Comparison of ENCODE assay signal across 8 cellular contexts in the genomic region with DNA sequence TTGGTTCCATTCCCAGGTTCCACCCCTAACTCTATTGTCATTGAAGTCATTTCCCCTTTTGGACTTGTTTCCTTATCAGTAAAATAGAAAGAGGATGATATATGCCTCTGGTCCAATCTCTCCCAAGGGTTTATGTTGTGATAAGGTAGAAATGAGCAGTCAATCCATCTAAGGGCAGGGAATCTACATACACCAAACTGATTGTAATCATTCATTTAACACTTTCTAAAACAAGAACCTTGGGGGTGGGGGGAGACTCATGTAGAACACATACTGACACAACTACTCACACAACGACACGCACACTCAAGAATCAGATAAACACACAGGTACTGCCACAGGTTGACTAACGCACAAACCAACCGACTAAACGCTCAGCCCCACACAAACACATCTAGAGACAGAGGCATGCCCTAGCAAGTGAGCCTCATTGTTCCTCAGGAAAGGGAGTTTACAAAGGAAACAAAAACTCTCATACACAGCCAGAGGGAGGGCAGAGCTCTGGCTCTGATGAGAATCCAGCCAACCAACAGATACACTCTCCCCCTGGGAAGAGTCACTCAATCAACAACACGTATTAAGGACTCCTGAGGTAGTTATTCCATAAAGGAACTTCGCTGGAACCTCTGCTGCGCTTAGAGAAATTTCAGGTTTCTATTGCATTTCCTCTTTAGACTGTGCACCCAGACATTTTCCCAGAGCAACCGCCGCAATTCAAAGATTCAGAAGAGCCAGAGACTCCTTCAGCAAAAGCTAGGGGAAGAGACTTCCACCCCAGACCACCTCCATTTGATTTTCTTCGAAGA. TPM values are rescaled to one million over a fixed set of nuclear protein-coding genes. Genes with fewer than 3 reads are reported as not detected.
DNase-seq lines count a peak whose midpoint lies in the region; ATAC-seq and TF ChIP-seq lines count a peak whose summit lies in the region.

No MANE protein-coding gene starts in this region.

- H3K79me2 ChIP-seq in SK-N-SH (ENCODE audit: insufficient read depth) = no peaks in the 10 kb centered on the region

- H3K4me1 ChIP-seq in SK-N-SH (ENCODE audit: control insufficient read depth in 1 of 2, insufficient read depth in 2 of 2, low read depth in 1 of 2, low read length in 1 of 2) (peaks cover 0 to 2% of the 10 kb centered on the region in 2 experiments; a peak in 1 of 4 replicates), lower lobe of right lung (peaks cover 49% of the 10 kb centered on the region), urinary bladder (ENCODE audit: insufficient read depth) (no peaks in the 10 kb centered on the region)

- H3K9me3 ChIP-seq in SK-N-SH (no peaks in the 10 kb centered on the region), lower lobe of right lung (no peaks in the 10 kb centered on the region)

- peaks cover 5% of the 10 kb centered on the region for H3F3A ChIP-seq in SK-N-SH (replicated peaks; ENCODE audit: insufficient read depth)

- H3K27me3 ChIP-seq in SK-N-SH (ENCODE audit: insufficient read depth) (no peaks in the 10 kb centered on the region), lower lobe of right lung (ENCODE audit: low read depth) (no peaks in the 10 kb centered on the region)

- H3K4me3 ChIP-seq in SK-N-SH (ENCODE audit: low read depth in 2 of 2, low read length in 1 of 2) (peak overlapping the region; percentile 44 to 61; a peak in 3 of 4 replicates), lower lobe of right lung (peak overlapping the region; percentile 91), urinary bladder (ENCODE audit: low read depth, low read length) (peak overlapping the region; percentile 39)

- no peaks in the 10 kb centered on the region for H4K20me1 ChIP-seq in SK-N-SH (ENCODE audit: insufficient read depth)

- TF ChIP-seq EP300 in SK-N-SH (IDR thresholded peaks at IDR 0.05; ENCODE audit: borderline replicate concordance in 1 of 2, low read depth in 1 of 2, low read length in 1 of 2) = no peak

- POLR2A ChIA-PET in SK-N-SH (lab: Yijun Ruan, JAX) = no interaction called here

- TF ChIP-seq RAD21 in SK-N-SH (IDR thresholded peaks at IDR 0.05; ENCODE audit: low read length) = no peak

- CTCF ChIA-PET in SK-N-SH (lab: Yijun Ruan, JAX) = no interaction called here

- no peaks in the 10 kb centered on the region for H3K9me2 ChIP-seq in SK-N-SH

- ATAC-seq in SK-N-SH treated with all-trans-retinoic acid at 6 μM for 48 hours = no peak
- peak; percentile 1 to 2 for ATAC-seq in lower lobe of right lung
- ATAC-seq in HG02981 (IDR thresholded peaks at IDR 0.05; ENCODE audit: unreplicated experiment) = no peak
- no peak for ATAC-seq in GM19035 (IDR thresholded peaks at IDR 0.05; ENCODE audit: unreplicated experiment)

- intact Hi-C loops in lower lobe of right lung (cut with DNase I) = no loop called here

- TF ChIP-seq CTCF in SK-N-SH (IDR thresholded peaks at IDR 0.05) (no peak), lower lobe of right lung (IDR thresholded peaks at IDR 0.05) (no peak)

- 71% methylated on average over 11 of the region's 11 CpGs for WGBS in SK-N-SH (ENCODE audit: low lambda C conversion rate)
- WGBS in urinary bladder = 20% methylated on average over 11 of the region's 11 CpGs

- no peaks in the 10 kb centered on the region for H3K36me3 ChIP-seq in SK-N-SH (replicated peaks in 1 of 2; ENCODE audit: control insufficient read depth in 1 of 2, insufficient read depth in 2 of 2, low read length in 1 of 2)
- no peaks in the 10 kb centered on the region for H3K36me3 ChIP-seq in lower lobe of right lung
- H3K36me3 ChIP-seq in urinary bladder (ENCODE audit: insufficient read depth) = no peaks in the 10 kb centered on the region

- H3K9ac ChIP-seq in SK-N-SH = no peak overlapping the region

- DNase-seq in SK-N-SH = no peak
- peak; percentile 22 for DNase-seq in NCI-H2107 (lab: John Stamatoyannopoulos, UW)
- DNase-seq in caudate nucleus (lab: John Stamatoyannopoulos, UW) = no peak
- DNase-seq in lower lobe of right lung = no peak

- peak overlapping the region; percentile 24; the same call in 1 of the 2 replicates for H2AFZ ChIP-seq in SK-N-SH (ENCODE audit: low read depth)

- H3K27ac ChIP-seq in SK-N-SH (ENCODE audit: low read depth in 2 of 2, low read length in 1 of 2) (no peak overlapping the region), caudate nucleus (ENCODE audit: low read depth, low read length) (peak overlapping the region; percentile 64), lower lobe of right lung (peak overlapping the region; percentile 94), urinary bladder (ENCODE audit: low read depth) (peak overlapping the region; percentile 65)

- peak overlapping the region; percentile 76 for H3K4me2 ChIP-seq in SK-N-SH

TF ChIP-seq in SK-N-SH, 30 proteins besides CTCF, POLR2A, EP300 and RAD21:
- TF ChIP-seq JUND (IDR thresholded peaks at IDR 0.05) (no peak), MEF2A (IDR thresholded peaks at IDR 0.05; ENCODE audit: borderline replicate concordance, low read depth) (no peak), GATA2 (CRISPR knock-in tag; IDR thresholded peaks at IDR 0.05) (no peak), TAF1 (IDR thresholded peaks at IDR 0.05; ENCODE audit: borderline replicate concordance, low read depth, low read length) (no peak), ELF1 (IDR thresholded peaks at IDR 0.05) (no peak), MXI1 (IDR thresholded peaks at IDR 0.05; ENCODE audit: low read depth, low read length) (no peak)
- TF ChIP-seq, protein P1, sequence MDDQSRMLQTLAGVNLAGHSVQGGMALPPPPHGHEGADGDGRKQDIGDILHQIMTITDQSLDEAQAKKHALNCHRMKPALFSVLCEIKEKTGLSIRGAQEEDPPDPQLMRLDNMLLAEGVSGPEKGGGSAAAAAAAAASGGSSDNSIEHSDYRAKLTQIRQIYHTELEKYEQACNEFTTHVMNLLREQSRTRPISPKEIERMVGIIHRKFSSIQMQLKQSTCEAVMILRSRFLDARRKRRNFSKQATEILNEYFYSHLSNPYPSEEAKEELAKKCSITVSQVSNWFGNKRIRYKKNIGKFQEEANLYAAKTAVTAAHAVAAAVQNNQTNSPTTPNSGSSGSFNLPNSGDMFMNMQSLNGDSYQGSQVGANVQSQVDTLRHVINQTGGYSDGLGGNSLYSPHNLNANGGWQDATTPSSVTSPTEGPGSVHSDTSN (IDR thresholded peaks at IDR 0.05) = no peak
TF ChIP-seq in SK-N-SH: peak in this region for 0.

TF ChIP-seq in SK-N-SH treated with all-trans-retinoic acid at 6 μM for 48 hours, 23 proteins besides CTCF, POLR2A, EP300 and RAD21 (continues in another document):
- TF ChIP-seq BACH2 (CRISPR knock-in tag; IDR thresholded peaks at IDR 0.05; ENCODE audit: borderline replicate concordance) = no peak
- no peak for TF ChIP-seq TCF4 (CRISPR knock-in tag; IDR thresholded peaks at IDR 0.05; ENCODE audit: borderline replicate concordance)
- TF ChIP-seq RARB (CRISPR knock-in tag; IDR thresholded peaks at IDR 0.05) = no peak
- TF ChIP-seq OSR1 (CRISPR knock-in tag; IDR thresholded peaks at IDR 0.05) = no peak
- no peak for TF ChIP-seq ZFP3 (CRISPR knock-in tag; IDR thresholded peaks at IDR 0.05)
- TF ChIP-seq ZNF565 (CRISPR knock-in tag; conservative IDR thresholded peaks at IDR 0.05; ENCODE audit: low read depth) = no peak
- TF ChIP-seq, protein P2, sequence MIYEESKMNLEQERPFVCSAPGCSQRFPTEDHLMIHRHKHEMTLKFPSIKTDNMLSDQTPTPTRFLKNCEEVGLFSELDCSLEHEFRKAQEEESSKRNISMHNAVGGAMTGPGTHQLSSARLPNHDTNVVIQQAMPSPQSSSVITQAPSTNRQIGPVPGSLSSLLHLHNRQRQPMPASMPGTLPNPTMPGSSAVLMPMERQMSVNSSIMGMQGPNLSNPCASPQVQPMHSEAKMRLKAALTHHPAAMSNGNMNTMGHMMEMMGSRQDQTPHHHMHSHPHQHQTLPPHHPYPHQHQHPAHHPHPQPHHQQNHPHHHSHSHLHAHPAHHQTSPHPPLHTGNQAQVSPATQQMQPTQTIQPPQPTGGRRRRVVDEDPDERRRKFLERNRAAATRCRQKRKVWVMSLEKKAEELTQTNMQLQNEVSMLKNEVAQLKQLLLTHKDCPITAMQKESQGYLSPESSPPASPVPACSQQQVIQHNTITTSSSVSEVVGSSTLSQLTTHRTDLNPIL (CRISPR knock-in tag; IDR thresholded peaks at IDR 0.05; ENCODE audit: low read depth) = no peak
- no peak for TF ChIP-seq ZC3H10 (CRISPR knock-in tag; IDR thresholded peaks at IDR 0.05)
- TF ChIP-seq, protein P3, sequence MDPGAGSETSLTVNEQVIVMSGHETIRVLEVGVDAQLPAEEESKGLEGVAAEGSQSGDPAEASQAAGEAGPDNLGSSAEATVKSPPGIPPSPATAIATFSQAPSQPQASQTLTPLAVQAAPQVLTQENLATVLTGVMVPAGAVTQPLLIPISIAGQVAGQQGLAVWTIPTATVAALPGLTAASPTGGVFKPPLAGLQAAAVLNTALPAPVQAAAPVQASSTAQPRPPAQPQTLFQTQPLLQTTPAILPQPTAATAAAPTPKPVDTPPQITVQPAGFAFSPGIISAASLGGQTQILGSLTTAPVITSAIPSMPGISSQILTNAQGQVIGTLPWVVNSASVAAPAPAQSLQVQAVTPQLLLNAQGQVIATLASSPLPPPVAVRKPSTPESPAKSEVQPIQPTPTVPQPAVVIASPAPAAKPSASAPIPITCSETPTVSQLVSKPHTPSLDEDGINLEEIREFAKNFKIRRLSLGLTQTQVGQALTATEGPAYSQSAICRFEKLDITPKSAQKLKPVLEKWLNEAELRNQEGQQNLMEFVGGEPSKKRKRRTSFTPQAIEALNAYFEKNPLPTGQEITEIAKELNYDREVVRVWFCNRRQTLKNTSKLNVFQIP (CRISPR knock-in tag; IDR thresholded peaks at IDR 0.05; ENCODE audit: borderline replicate concordance, low read depth) = no peak
- TF ChIP-seq CSDC2 (CRISPR knock-in tag; IDR thresholded peaks at IDR 0.05) = no peak

RNA-seq across cellular contexts. Expression of a gene that starts 1.0 kb away (rescaled TPM):
- 9.0 and 13.7 TPM in 2 replicates for polyA plus RNA-seq in SK-N-SH (2012; rRNA removed)
- 5.7 and 8.6 TPM in 2 replicates for polyA plus RNA-seq in SK-N-SH (2012; cell fraction: cytosol; rRNA removed)
- 19.4 and 35.1 TPM in 2 replicates for polyA plus RNA-seq in SK-N-SH (2012; cell fraction: nucleus; rRNA removed)
- total RNA-seq in lower lobe of right lung = 162 TPM
- 35.2 TPM for total RNA-seq in urinary bladder
- 23.4 TPM for polyA plus RNA-seq in urinary bladder

RNA-seq across cellular contexts. Expression of a gene that starts 18.8 kb away (rescaled TPM):
- polyA plus RNA-seq in SK-N-SH (2012; rRNA removed) (80.7 and 93.9 TPM in 2 replicates), urinary bladder (36.7 TPM)
- polyA plus RNA-seq in SK-N-SH (2012; cell fraction: cytosol; rRNA removed) = 92.0 and 96.5 TPM in 2 replicates
- 45.2 and 63.8 TPM in 2 replicates for polyA plus RNA-seq in SK-N-SH (2012; cell fraction: nucleus; rRNA removed)
- total RNA-seq in lower lobe of right lung (63.2 TPM), urinary bladder (23.1 TPM)

RNA-seq across cellular contexts. Expression of a gene that starts 25.8 kb away (rescaled TPM):
- polyA plus RNA-seq in SK-N-SH (2012; rRNA removed) (43.1 and 61.9 TPM in 2 replicates), urinary bladder (55.9 TPM)
- polyA plus RNA-seq in SK-N-SH (2012; cell fraction: cytosol; rRNA removed) = 14.6 and 22.6 TPM in 2 replicates
- polyA plus RNA-seq in SK-N-SH (2012; cell fraction: nucleus; rRNA removed) = 204 and 232 TPM in 2 replicates
- total RNA-seq in lower lobe of right lung (81.8 TPM), urinary bladder (46.7 TPM)

RNA-seq across cellular contexts. Expression of a gene that starts 49.7 kb away (rescaled TPM):
- 0.05 TPM in 1 of 2 replicates, not detected in the other for polyA plus RNA-seq in SK-N-SH (2012; rRNA removed)
- polyA plus RNA-seq in SK-N-SH (2012; cell fraction: cytosol; rRNA removed) = 0.04 TPM in 2 replicates
- polyA plus RNA-seq in SK-N-SH (2012; cell fraction: nucleus; rRNA removed) = 0.15 and 0.25 TPM in 2 replicates
- total RNA-seq in lower lobe of right lung = 63.7 TPM
- total RNA-seq in urinary bladder = 2.9 TPM
- polyA plus RNA-seq in urinary bladder = 5.1 TPM

Comparison
In these comparisons a context has a peak if more than half of its experiments do, and no peak if none do; other contexts are left out.
1. H3K27ac ChIP-seq: peak in caudate nucleus (single experiment), lower lobe of right lung (single experiment) and urinary bladder (single experiment); none in SK-N-SH (0 of 2).
2. H3K4me3 ChIP-seq: peak in every context shown above with its lines; median percentile 91 in lower lobe of right lung; 52 in SK-N-SH; 39 in urinary bladder.
3. ATAC-seq: peak in lower lobe of right lung (2 of 2); none in SK-N-SH treated with all-trans-retinoic acid at 6 μM for 48 hours (single experiment), HG02981 (single experiment) and GM19035 (single experiment).